Comparison of ENCODE assay signal across 8 cellular contexts in the genomic region with DNA sequence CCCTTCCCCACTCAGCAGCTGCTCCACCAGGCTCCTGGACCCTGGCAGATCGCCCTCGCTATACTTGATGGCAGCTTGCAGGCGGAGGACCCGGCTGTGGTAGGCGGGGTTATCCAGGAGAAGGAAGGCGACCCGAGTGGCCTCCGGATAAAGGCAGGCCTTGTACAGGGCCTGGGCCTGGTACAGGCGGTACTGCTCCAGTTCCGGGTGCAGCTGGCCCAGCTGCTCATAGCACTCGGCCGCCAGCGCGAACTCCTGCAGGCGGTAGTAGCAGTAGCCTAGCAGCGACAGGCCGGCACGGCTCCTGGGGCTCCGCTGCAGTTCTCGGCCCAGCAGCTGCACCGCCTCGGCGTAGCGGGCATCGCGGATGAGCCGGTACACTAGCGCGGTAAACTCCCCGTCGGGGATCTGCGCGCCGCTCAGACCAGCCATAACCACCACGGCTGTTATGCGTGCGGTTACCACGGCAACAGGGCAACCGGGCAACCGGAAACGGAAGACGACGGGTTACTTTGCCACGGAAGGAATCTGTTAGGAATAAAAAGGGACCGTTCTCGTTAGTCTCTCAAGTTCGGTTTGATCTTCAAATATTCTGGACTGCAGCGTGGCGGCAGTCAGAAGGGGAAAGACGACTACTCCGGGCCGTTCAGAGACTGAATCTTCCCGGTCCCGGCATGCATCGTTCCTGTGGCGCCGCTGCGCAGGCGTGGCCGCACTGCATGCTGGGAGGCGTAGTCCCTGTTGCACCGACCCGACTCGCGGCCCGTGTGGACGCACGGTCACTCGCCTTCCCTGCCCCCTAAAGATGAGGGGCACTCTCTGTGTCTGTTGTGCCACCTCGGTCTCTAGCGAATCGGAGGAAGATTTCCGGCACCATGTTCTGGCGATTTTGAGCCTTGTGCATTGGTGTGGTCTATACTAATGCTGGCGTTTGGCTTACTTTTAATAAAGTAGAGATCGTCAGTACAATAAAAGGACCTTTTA.
A peak's percentile ranks its signal among the peaks of the same experiment; 100 is the strongest.
DNase-seq lines count a peak whose midpoint lies in the region; ATAC-seq, FAIRE-seq and TF ChIP-seq lines count a peak whose summit lies in the region.

No MANE protein-coding gene starts in this region.

- ATAC-seq in GM19023 (IDR thresholded peaks at IDR 0.05; ENCODE audit: unreplicated experiment) (peak; percentile 98), HG03196 (IDR thresholded peaks at IDR 0.05; ENCODE audit: unreplicated experiment) (peak; percentile 98)

- no peaks in the 10 kb centered on the region for H3K9me3 ChIP-seq in keratinocyte (ENCODE audit: control insufficient read depth, low read depth, low read length)

- no peak for TF ChIP-seq CTCF in AG09309 (IDR thresholded peaks at IDR 0.05; ENCODE audit: control insufficient read depth, insufficient read depth, low read depth, low read length, missing control alignments)
- no peak for TF ChIP-seq CTCF in keratinocyte (optimal IDR thresholded peaks at IDR 0.05 in 1 of 3, IDR thresholded peaks at IDR 0.05 in 1 of 3, conservative IDR thresholded peaks at IDR 0.05 in 1 of 3; ENCODE audit: extremely low read depth in 1 of 3, insufficient read depth in 2 of 3, low read length in 3 of 3)

- peak; percentile 32 for DNase-seq in AG09309 (ENCODE audit: low read depth)
- peak; percentile 89 to 91 for DNase-seq in NCI-H446 (lab: John Stamatoyannopoulos, UW)
- peak; percentile 89 for DNase-seq in activated CD4-positive, CD25-positive, alpha-beta regulatory T cell treated with anti-CD3 and anti-CD28 coated beads, Interleukin-2, amount 50 U/mL, for 72 hours
- DNase-seq in cerebellar nuclear complex (lab: John Stamatoyannopoulos, UW), result peak; percentile 55 to 62
- DNase-seq in keratinocyte (ENCODE audit: low read depth, low spot score), result no peak
- DNase-seq in stimulated activated CD4-positive, alpha-beta T cell treated with anti-CD3 and anti-CD28 coated beads, Interleukin-12 subunit alpha, Interleukin-12 subunit beta, amount 100 ng/mL, for 48 hours (ENCODE audit: low read depth in 2 of 3, low spot score in 1 of 3), result peak; percentile 79 to 87 (median 83)

- H4K20me1 ChIP-seq in keratinocyte (ENCODE audit: control insufficient read depth, extremely low read depth, insufficient read depth, low read length), result no peaks in the 10 kb centered on the region

- H3K79me2 ChIP-seq in keratinocyte (ENCODE audit: control insufficient read depth, insufficient read depth, low read length), result no peaks in the 10 kb centered on the region

- H3K9ac ChIP-seq in keratinocyte (ENCODE audit: control insufficient read depth, extremely low read depth, insufficient read depth, low read length), result peak overlapping the region; percentile 93

- peaks cover 3% of the 10 kb centered on the region for H3K4me1 ChIP-seq in keratinocyte (ENCODE audit: control insufficient read depth, extremely low read depth, insufficient read depth, low read length)

- peak overlapping the region; percentile 100 for H2AFZ ChIP-seq in keratinocyte (ENCODE audit: control insufficient read depth, low read length)

- H3K27me3 ChIP-seq in keratinocyte (ENCODE audit: control insufficient read depth, extremely low read depth, insufficient read depth, low read length), result no peaks in the 10 kb centered on the region

- dilution Hi-C loops in keratinocyte (cut with MboI; ENCODE audit: extremely low pct_ligation_motif_present, low sequenced_read_pairs), result no loop called here

- no peaks in the 10 kb centered on the region for H3K36me3 ChIP-seq in keratinocyte (ENCODE audit: control insufficient read depth in 2 of 2, extremely low read depth in 1 of 2, insufficient read depth in 2 of 2, low read length in 2 of 2)

- peak overlapping the region; percentile 83 for H3K4me2 ChIP-seq in keratinocyte (ENCODE audit: control insufficient read depth, extremely low read depth, insufficient read depth, low read depth, low read length)

- FAIRE-seq in keratinocyte (lab: Jason Lieb, UNC), result peak; percentile 23

- H3K9me1 ChIP-seq in keratinocyte (ENCODE audit: control insufficient read depth, extremely low read depth, insufficient read depth, low read length), result no peaks in the 10 kb centered on the region

- peak overlapping the region; percentile 98 for H3K27ac ChIP-seq in keratinocyte (ENCODE audit: control insufficient read depth, insufficient read depth, low read length)

- H3K4me3 ChIP-seq in AG09309 (ENCODE audit: control insufficient read depth, low read depth, low read length) (peak overlapping the region; percentile 70), keratinocyte (ENCODE audit: control insufficient read depth in 2 of 3, extremely low read depth in 1 of 3, insufficient read depth in 2 of 3, low read depth in 1 of 3, low read length in 3 of 3) (peak overlapping the region; percentile 80 to 96 (median 86))
